23 cellular contexts compared by ENCODE assay signal in the genomic region with DNA sequence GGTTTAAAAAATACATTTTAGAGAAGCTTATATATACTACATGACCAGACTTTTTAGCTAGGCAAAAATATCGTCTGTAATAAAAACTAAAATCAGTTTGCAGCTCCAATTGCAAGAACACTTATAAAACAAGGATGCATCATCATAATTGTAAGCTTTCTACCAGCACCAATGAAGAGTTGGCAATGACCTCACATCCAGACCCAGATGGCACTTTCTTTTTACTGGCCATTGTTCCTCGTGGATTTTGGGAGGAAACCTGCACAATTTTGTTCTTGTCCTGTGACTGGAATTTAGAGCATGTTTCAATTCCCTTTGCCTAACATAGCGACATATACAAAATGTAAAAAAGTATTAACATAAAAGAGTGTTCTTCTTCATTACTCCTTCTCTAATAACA.
"Had no signal": no experiment of that assay in that cellular context is flagged by ENCODE, and none has a peak within 500 bp of the region (broad histone marks: within the 10 kb centered on the region; RNA-seq: fewer than 3 reads in every experiment).

No MANE protein-coding gene starts in this region.

- H3K4me3 ChIP-seq: colonic mucosa, esophagus squamous epithelium, gastroesophageal sphincter, heart left ventricle, left lung, lower lobe of right lung had no signal

- H3K36me3 ChIP-seq: colonic mucosa, esophagus squamous epithelium, gastroesophageal sphincter, heart left ventricle, left lung, lower lobe of right lung had no signal

- H3K27ac ChIP-seq: colonic mucosa, epithelial cell of prostate, esophagus squamous epithelium, foreskin keratinocyte, gastroesophageal sphincter, heart left ventricle, left lung, lower lobe of right lung had no signal

- H3K27ac Mint-ChIP-seq: dendritic cell treated with granulocyte-macrophage colony-stimulating factor and Interleukin-4, amounts not matched to agents 40 ng/mL and 50 ng/mL, for 4 days; effector memory CD8-positive, alpha-beta T cell; endodermal cell; memory B cell; naive B cell; naive thymus-derived CD8-positive, alpha-beta T cell had no signal

- H3K9me3 Mint-ChIP-seq: dendritic cell treated with granulocyte-macrophage colony-stimulating factor and Interleukin-4, amounts not matched to agents 40 ng/mL and 50 ng/mL, for 4 days; effector memory CD8-positive, alpha-beta T cell; endodermal cell; memory B cell; naive B cell; naive thymus-derived CD8-positive, alpha-beta T cell had no signal

- ATAC-seq: effector memory CD8-positive, alpha-beta T cell; esophagus mucosa; foreskin keratinocyte; gastroesophageal sphincter; heart left ventricle; left cardiac atrium; left lung; left ventricle myocardium superior; lower lobe of right lung; naive thymus-derived CD8-positive, alpha-beta T cell had no signal

- H3K4me3 Mint-ChIP-seq: dendritic cell treated with granulocyte-macrophage colony-stimulating factor and Interleukin-4, amounts not matched to agents 40 ng/mL and 50 ng/mL, for 4 days; effector memory CD8-positive, alpha-beta T cell; endodermal cell; memory B cell; naive B cell; naive thymus-derived CD8-positive, alpha-beta T cell had no signal

- DNase-seq: colonic mucosa; cortex of kidney; effector CD8-positive, alpha-beta T cell; effector memory CD8-positive, alpha-beta T cell; endodermal cell; erythroblast; esophagus squamous epithelium; foreskin keratinocyte; heart left ventricle; hippocampal formation; left cardiac atrium; left lung; left ventricle myocardium superior; lower lobe of right lung; mesendoderm; midbrain; naive B cell; naive thymus-derived CD8-positive, alpha-beta T cell had no signal

- H3K4me1 Mint-ChIP-seq: memory B cell; naive B cell; naive thymus-derived CD8-positive, alpha-beta T cell had no signal

- H3K27me3 Mint-ChIP-seq: dendritic cell treated with granulocyte-macrophage colony-stimulating factor and Interleukin-4, amounts not matched to agents 40 ng/mL and 50 ng/mL, for 4 days had no signal

- H3K27me3 ChIP-seq: colonic mucosa, esophagus squamous epithelium, foreskin keratinocyte, gastroesophageal sphincter, heart left ventricle, left lung had no signal

- H3K36me3 Mint-ChIP-seq: memory B cell; naive B cell; naive thymus-derived CD8-positive, alpha-beta T cell had no signal
